In genomic region chrX:47560831-47561652, GRCh38 we compare ENCODE assay signal across 8 cellular contexts. TPM values are rescaled to one million over a fixed set of nuclear protein-coding genes. Genes with fewer than 3 reads are reported as not detected.
DNase-seq lines count a peak whose midpoint lies in the region; ATAC-seq and TF ChIP-seq lines count a peak whose summit lies in the region.

Gene ARAF, plus strand, starts transcription at chrX:47561205. Its CDS starts 1,763 bp downstream, at chrX:47562968.

- H3K27ac ChIP-seq in Karpas-422 (ENCODE audit: low read length) = peak within 1 kb of the TSS; percentile 69
- H3K27ac ChIP-seq in esophagus muscularis mucosa (replicated peaks in 1 of 4) = peak within 1 kb of the TSS; percentile 91 to 94 (median 93)

- DNase-seq in DMS79 treated with DMSO at 0.1 percent for 48 hours (lab: John Stamatoyannopoulos, UW) (peak; percentile 77), Karpas-422 (peak; percentile 98), RKO (ENCODE audit: low spot score) (peak; percentile 97), activated T-helper 1 cell treated with Interleukin-2 at 50 U/mL for 16 hours (ENCODE audit: low read depth) (peak; percentile 88), esophagus muscularis mucosa (ENCODE audit: extremely low spot score) (peak; percentile 98), myocyte (ENCODE audit: low read depth) (peak; percentile 100)
- DNase-seq in stimulated activated CD8-positive, alpha-beta memory T cell treated with anti-CD3 and anti-CD28 coated beads, Interleukin-7, amount 100 ng/mL, for 48 hours (ENCODE audit: extremely low read depth in 1 of 2, low read depth in 1 of 2) = peak; percentile 82 to 94

- H3K27me3 ChIP-seq in Karpas-422 (ENCODE audit: low read length) (no peaks in the 10 kb centered on the region), esophagus muscularis mucosa (no peaks in the 10 kb centered on the region)

- no peaks in the 10 kb centered on the region for H3K9me3 ChIP-seq in Karpas-422 (ENCODE audit: low read length)
- H3K9me3 ChIP-seq in esophagus muscularis mucosa = peaks cover 0 to 4% (median 0%) of the 10 kb centered on the region in 4 donors

- H3K4me1 ChIP-seq in Karpas-422 (ENCODE audit: low read length) (peaks cover 7% of the 10 kb centered on the region; the same call in 1 of the 2 replicates), esophagus muscularis mucosa (peaks cover 12 to 39% (median 35%) of the 10 kb centered on the region in 4 donors)

- peak; percentile 84 for ATAC-seq in GM21825 (IDR thresholded peaks at IDR 0.05; ENCODE audit: unreplicated experiment)

- H2AFZ ChIP-seq in Karpas-422 (ENCODE audit: low read length) = peak within 1 kb of the TSS; percentile 48; the same call in 1 of the 2 replicates

- no peaks in the 10 kb centered on the region for H3K9me2 ChIP-seq in Karpas-422 (replicated peaks; ENCODE audit: insufficient read depth, low read length)

- intact Hi-C loops in esophagus muscularis mucosa (cut with DNase I) = loop anchor here (5.0 kb wide), 1 partner anchor 96 kb away; the partner anchor contains the start of gene UXT

- peak within 1 kb of the TSS; percentile 76 for H3K4me2 ChIP-seq in Karpas-422 (ENCODE audit: low read depth, low read length, poor library complexity, severe bottlenecking)

- H3K9ac ChIP-seq in Karpas-422 (ENCODE audit: low read length) = peak within 1 kb of the TSS; percentile 84

- H3K79me2 ChIP-seq in Karpas-422 (ENCODE audit: low read length) = peaks cover 22% of the 10 kb centered on the region

- no peak for TF ChIP-seq CTCF in esophagus muscularis mucosa (IDR thresholded peaks at IDR 0.05)

- WGBS in esophagus muscularis mucosa = 43% methylated on average over 45 of the region's 61 CpGs

- no peak for TF ChIP-seq EP300 in esophagus muscularis mucosa (IDR thresholded peaks at IDR 0.05)

- peak within 1 kb of the TSS; percentile 86 for H3K4me3 ChIP-seq in Karpas-422 (ENCODE audit: low read length)
- peak within 1 kb of the TSS; percentile 63 to 83 (median 66) for H3K4me3 ChIP-seq in esophagus muscularis mucosa

- TF ChIP-seq POLR2A in esophagus muscularis mucosa (IDR thresholded peaks at IDR 0.05; ENCODE audit: low read depth) = no peak

- H4K20me1 ChIP-seq in Karpas-422 (ENCODE audit: insufficient read depth, low read depth, low read length) = no peaks in the 10 kb centered on the region

- H3K36me3 ChIP-seq in Karpas-422 (ENCODE audit: insufficient read depth, low read length) = peaks cover 5% of the 10 kb centered on the region; the same call in 1 of the 2 replicates
- H3K36me3 ChIP-seq in esophagus muscularis mucosa = peaks cover 4 to 29% (median 20%) of the 10 kb centered on the region in 4 donors

RNA-seq across cellular contexts. Expression of gene ARAF, which starts in this region (rescaled TPM):
- total RNA-seq in Karpas-422 (2014; rRNA removed; shearing (Covaris generic); ENCODE audit: low replicate concordance) = 16.4 and 16.5 TPM in 2 replicates
- total RNA-seq in esophagus muscularis mucosa (10 to 100 TPM; 39.3 to 49.6 (median 42.8) TPM), myocyte (32.5 and 40.2 TPM in 2 replicates)
- 61.9 TPM for polyA plus RNA-seq in myocyte (2012)

Comparison
In these comparisons a context has a peak if more than half of its experiments do, and no peak if none do; other contexts are left out.
1. Peak in every context shown above with its lines: DNase-seq, ATAC-seq, H3K4me3 ChIP-seq and H3K27ac ChIP-seq.